Comparison of ENCODE assay signal across 1 cellular context in the genomic region with DNA sequence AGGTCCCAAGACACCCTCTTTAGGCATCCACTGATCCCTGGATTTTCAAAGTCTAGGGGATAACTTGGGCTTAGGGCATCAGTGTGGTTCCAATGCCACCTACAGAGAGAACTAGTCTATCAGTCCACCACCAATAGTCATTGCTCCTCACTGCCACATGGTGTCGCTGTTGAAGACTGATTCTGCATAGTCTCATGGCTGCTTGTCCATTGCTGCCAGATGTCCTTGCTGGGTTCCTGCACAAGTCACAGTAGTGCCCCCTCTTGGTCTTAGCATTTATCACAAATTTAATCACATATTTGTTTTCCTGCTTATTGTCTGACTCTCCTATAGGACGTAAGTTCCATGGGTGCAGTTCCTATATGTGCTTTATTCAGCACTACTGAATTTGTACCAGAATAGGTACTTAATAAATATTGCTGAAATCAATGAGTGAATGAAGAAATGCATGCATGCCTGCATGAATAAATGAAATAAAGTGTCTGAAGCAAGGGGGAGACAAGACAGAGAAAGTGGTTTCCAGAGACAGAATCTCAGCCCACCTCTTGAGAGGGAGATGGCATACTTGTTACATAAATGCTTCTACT.
TF ChIP-seq lines count a peak whose summit lies in the region.

No MANE protein-coding gene starts in this region.

TF ChIP-seq in K562, 482 proteins besides CTCF, POLR2A, EP300 and RAD21 (continued from another document and continues in another):
- TF ChIP-seq SAFB (IDR thresholded peaks at IDR 0.05; ENCODE audit: borderline replicate concordance, low read depth, low read length) (no peak), ZNF75A (CRISPR knock-in tag; IDR thresholded peaks at IDR 0.05) (no peak), SP1 (CRISPR knock-in tag; IDR thresholded peaks at IDR 0.05) (no peak), TARDBP (IDR thresholded peaks at IDR 0.05) (no peak), BRD9 (IDR thresholded peaks at IDR 0.05; ENCODE audit: low read depth, partially characterized antibody) (no peak), RFX5 (IDR thresholded peaks at IDR 0.05; ENCODE audit: low read depth, low read length) (no peak), IRF1 (CRISPR knock-in tag; IDR thresholded peaks at IDR 0.05; ENCODE audit: borderline replicate concordance) (no peak), RAD51 (IDR thresholded peaks at IDR 0.05; ENCODE audit: borderline replicate concordance, low read depth) (no peak), ZSCAN29 (IDR thresholded peaks at IDR 0.05) (no peak), PML (IDR thresholded peaks at IDR 0.05; ENCODE audit: low read length) (no peak), XRCC5 (IDR thresholded peaks at IDR 0.05; ENCODE audit: low read depth, low read length) (0 out of 2 replicates have a peak, but pooled peaks have one; percentile 32), PHF8 (IDR thresholded peaks at IDR 0.05; ENCODE audit: borderline replicate concordance, low read length) (no peak), ZNF24 (IDR thresholded peaks at IDR 0.05) (peak; percentile 73), YY1 (IDR thresholded peaks at IDR 0.05; ENCODE audit: borderline replicate concordance in 1 of 3, control insufficient read depth in 1 of 3, extremely low read depth in 1 of 3, insufficient read depth in 3 of 3, insufficient read length in 1 of 3, insufficient replicate concordance in 2 of 3, low read depth in 1 of 3, low read length in 2 of 3) (peak in 1 of 3 experiments; percentile 79), ARID3B (CRISPR knock-in tag; IDR thresholded peaks at IDR 0.05; ENCODE audit: borderline replicate concordance) (no peak), RCOR1 (IDR thresholded peaks at IDR 0.05; ENCODE audit: borderline replicate concordance in 1 of 2, low read depth in 2 of 2, low read length in 2 of 2) (peak in 1 of 2 experiments; percentile 67; a peak in 1 of 4 replicates), ZNF785 (CRISPR knock-in tag; IDR thresholded peaks at IDR 0.05) (no peak), E2F6 (IDR thresholded peaks at IDR 0.05; ENCODE audit: borderline replicate concordance in 1 of 2, extremely low read depth in 1 of 2, insufficient read depth in 1 of 2, insufficient read length in 1 of 2, low read depth in 1 of 2, low read length in 1 of 2, poor library complexity in 1 of 2, severe bottlenecking in 1 of 2) (no peak), JUND (IDR thresholded peaks at IDR 0.05; ENCODE audit: borderline replicate concordance, low read depth, low read length) (peak; percentile 40; the same call in 1 of the 2 replicates), JUND (tag; IDR thresholded peaks at IDR 0.05; ENCODE audit: borderline replicate concordance, low read depth, low read length) (peak; percentile 27; the same call in 1 of the 3 replicates), NR2C1 (IDR thresholded peaks at IDR 0.05) (no peak), NR2C1 (tag; IDR thresholded peaks at IDR 0.05) (0 out of 2 replicates have a peak, but pooled peaks have one; percentile 21), ZEB2 (IDR thresholded peaks at IDR 0.05) (peak; percentile 71), STAT5B (CRISPR knock-in tag; IDR thresholded peaks at IDR 0.05) (no peak), RFX1 (IDR thresholded peaks at IDR 0.05) (no peak)
- TF ChIP-seq, protein P1, sequence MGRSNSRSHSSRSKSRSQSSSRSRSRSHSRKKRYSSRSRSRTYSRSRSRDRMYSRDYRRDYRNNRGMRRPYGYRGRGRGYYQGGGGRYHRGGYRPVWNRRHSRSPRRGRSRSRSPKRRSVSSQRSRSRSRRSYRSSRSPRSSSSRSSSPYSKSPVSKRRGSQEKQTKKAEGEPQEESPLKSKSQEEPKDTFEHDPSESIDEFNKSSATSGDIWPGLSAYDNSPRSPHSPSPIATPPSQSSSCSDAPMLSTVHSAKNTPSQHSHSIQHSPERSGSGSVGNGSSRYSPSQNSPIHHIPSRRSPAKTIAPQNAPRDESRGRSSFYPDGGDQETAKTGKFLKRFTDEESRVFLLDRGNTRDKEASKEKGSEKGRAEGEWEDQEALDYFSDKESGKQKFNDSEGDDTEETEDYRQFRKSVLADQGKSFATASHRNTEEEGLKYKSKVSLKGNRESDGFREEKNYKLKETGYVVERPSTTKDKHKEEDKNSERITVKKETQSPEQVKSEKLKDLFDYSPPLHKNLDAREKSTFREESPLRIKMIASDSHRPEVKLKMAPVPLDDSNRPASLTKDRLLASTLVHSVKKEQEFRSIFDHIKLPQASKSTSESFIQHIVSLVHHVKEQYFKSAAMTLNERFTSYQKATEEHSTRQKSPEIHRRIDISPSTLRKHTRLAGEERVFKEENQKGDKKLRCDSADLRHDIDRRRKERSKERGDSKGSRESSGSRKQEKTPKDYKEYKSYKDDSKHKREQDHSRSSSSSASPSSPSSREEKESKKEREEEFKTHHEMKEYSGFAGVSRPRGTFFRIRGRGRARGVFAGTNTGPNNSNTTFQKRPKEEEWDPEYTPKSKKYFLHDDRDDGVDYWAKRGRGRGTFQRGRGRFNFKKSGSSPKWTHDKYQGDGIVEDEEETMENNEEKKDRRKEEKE (IDR thresholded peaks at IDR 0.05; ENCODE audit: borderline replicate concordance in 1 of 2, control insufficient read depth in 1 of 2, low read depth in 2 of 2, low read length in 1 of 2): no peak
- TF ChIP-seq, protein P2, sequence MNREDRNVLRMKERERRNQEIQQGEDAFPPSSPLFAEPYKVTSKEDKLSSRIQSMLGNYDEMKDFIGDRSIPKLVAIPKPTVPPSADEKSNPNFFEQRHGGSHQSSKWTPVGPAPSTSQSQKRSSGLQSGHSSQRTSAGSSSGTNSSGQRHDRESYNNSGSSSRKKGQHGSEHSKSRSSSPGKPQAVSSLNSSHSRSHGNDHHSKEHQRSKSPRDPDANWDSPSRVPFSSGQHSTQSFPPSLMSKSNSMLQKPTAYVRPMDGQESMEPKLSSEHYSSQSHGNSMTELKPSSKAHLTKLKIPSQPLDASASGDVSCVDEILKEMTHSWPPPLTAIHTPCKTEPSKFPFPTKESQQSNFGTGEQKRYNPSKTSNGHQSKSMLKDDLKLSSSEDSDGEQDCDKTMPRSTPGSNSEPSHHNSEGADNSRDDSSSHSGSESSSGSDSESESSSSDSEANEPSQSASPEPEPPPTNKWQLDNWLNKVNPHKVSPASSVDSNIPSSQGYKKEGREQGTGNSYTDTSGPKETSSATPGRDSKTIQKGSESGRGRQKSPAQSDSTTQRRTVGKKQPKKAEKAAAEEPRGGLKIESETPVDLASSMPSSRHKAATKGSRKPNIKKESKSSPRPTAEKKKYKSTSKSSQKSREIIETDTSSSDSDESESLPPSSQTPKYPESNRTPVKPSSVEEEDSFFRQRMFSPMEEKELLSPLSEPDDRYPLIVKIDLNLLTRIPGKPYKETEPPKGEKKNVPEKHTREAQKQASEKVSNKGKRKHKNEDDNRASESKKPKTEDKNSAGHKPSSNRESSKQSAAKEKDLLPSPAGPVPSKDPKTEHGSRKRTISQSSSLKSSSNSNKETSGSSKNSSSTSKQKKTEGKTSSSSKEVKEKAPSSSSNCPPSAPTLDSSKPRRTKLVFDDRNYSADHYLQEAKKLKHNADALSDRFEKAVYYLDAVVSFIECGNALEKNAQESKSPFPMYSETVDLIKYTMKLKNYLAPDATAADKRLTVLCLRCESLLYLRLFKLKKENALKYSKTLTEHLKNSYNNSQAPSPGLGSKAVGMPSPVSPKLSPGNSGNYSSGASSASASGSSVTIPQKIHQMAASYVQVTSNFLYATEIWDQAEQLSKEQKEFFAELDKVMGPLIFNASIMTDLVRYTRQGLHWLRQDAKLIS (CRISPR knock-in tag; IDR thresholded peaks at IDR 0.05): no peak
- TF ChIP-seq, protein P3, sequence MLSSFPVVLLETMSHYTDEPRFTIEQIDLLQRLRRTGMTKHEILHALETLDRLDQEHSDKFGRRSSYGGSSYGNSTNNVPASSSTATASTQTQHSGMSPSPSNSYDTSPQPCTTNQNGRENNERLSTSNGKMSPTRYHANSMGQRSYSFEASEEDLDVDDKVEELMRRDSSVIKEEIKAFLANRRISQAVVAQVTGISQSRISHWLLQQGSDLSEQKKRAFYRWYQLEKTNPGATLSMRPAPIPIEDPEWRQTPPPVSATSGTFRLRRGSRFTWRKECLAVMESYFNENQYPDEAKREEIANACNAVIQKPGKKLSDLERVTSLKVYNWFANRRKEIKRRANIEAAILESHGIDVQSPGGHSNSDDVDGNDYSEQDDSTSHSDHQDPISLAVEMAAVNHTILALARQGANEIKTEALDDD (IDR thresholded peaks at IDR 0.05): peak; percentile 40; the same call in 1 of the 2 replicates
- TF ChIP-seq, protein P4, sequence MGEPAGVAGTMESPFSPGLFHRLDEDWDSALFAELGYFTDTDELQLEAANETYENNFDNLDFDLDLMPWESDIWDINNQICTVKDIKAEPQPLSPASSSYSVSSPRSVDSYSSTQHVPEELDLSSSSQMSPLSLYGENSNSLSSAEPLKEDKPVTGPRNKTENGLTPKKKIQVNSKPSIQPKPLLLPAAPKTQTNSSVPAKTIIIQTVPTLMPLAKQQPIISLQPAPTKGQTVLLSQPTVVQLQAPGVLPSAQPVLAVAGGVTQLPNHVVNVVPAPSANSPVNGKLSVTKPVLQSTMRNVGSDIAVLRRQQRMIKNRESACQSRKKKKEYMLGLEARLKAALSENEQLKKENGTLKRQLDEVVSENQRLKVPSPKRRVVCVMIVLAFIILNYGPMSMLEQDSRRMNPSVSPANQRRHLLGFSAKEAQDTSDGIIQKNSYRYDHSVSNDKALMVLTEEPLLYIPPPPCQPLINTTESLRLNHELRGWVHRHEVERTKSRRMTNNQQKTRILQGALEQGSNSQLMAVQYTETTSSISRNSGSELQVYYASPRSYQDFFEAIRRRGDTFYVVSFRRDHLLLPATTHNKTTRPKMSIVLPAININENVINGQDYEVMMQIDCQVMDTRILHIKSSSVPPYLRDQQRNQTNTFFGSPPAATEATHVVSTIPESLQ (CRISPR knock-in tag; IDR thresholded peaks at IDR 0.05): no peak
- TF ChIP-seq, protein P5, sequence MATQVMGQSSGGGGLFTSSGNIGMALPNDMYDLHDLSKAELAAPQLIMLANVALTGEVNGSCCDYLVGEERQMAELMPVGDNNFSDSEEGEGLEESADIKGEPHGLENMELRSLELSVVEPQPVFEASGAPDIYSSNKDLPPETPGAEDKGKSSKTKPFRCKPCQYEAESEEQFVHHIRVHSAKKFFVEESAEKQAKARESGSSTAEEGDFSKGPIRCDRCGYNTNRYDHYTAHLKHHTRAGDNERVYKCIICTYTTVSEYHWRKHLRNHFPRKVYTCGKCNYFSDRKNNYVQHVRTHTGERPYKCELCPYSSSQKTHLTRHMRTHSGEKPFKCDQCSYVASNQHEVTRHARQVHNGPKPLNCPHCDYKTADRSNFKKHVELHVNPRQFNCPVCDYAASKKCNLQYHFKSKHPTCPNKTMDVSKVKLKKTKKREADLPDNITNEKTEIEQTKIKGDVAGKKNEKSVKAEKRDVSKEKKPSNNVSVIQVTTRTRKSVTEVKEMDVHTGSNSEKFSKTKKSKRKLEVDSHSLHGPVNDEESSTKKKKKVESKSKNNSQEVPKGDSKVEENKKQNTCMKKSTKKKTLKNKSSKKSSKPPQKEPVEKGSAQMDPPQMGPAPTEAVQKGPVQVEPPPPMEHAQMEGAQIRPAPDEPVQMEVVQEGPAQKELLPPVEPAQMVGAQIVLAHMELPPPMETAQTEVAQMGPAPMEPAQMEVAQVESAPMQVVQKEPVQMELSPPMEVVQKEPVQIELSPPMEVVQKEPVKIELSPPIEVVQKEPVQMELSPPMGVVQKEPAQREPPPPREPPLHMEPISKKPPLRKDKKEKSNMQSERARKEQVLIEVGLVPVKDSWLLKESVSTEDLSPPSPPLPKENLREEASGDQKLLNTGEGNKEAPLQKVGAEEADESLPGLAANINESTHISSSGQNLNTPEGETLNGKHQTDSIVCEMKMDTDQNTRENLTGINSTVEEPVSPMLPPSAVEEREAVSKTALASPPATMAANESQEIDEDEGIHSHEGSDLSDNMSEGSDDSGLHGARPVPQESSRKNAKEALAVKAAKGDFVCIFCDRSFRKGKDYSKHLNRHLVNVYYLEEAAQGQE (CRISPR knock-in tag; IDR thresholded peaks at IDR 0.05; ENCODE audit: low read depth): no peak
- TF ChIP-seq, protein P6, sequence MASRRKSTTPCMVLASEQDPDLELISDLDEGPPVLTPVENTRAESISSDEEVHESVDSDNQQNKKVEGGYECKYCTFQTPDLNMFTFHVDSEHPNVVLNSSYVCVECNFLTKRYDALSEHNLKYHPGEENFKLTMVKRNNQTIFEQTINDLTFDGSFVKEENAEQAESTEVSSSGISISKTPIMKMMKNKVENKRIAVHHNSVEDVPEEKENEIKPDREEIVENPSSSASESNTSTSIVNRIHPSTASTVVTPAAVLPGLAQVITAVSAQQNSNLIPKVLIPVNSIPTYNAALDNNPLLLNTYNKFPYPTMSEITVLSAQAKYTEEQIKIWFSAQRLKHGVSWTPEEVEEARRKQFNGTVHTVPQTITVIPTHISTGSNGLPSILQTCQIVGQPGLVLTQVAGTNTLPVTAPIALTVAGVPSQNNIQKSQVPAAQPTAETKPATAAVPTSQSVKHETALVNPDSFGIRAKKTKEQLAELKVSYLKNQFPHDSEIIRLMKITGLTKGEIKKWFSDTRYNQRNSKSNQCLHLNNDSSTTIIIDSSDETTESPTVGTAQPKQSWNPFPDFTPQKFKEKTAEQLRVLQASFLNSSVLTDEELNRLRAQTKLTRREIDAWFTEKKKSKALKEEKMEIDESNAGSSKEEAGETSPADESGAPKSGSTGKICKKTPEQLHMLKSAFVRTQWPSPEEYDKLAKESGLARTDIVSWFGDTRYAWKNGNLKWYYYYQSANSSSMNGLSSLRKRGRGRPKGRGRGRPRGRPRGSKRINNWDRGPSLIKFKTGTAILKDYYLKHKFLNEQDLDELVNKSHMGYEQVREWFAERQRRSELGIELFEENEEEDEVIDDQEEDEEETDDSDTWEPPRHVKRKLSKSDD (conservative IDR thresholded peaks at IDR 0.05; ENCODE audit: low read length): no peak
